32 cellular contexts compared by ENCODE assay signal in the genomic region with DNA sequence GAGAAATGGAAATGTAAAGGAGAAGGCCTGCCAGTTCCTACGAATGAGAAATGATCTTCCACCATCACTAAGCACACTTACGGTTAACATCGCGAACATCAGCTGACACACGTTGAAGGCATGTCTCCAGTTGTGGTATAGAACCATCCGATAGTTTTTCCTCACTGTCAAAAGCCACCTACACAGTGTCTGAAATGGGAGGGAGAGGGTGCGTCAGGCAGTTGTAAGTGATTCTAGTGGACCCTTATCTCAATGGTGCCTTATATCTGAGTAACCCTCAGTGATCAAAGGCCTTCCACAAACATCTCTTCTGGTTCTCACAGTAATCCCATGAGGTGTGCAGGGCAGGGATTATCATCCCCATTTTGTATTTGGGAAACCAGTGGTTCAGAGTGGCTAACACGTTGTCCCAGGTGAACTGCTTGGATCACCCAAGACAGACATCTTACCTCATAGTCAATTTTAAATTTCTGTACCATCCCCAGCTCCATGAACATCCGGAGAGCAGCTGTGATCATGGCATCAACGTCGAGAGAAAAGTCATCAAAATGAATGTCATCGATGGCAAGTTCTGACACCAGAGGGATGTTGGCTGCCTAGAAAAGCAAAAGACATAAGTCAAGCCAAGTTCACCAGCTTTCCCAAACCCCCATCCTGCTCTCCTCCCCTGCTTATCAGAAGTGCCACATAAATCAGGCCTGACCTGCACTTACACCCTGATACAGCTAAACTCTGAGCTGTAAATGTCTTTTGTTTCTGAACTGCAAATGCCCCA.
"Had no signal": no experiment of that assay in that cellular context is flagged by ENCODE, and none has a peak within 500 bp of the region (broad histone marks: within the 10 kb centered on the region; RNA-seq: fewer than 3 reads in every experiment).

No MANE protein-coding gene starts in this region.

- H3K9me3 ChIP-seq: breast epithelium, esophagus muscularis mucosa, left ventricle myocardium inferior, mucosa of descending colon, neutrophil, pancreas, psoas muscle, sigmoid colon, tibial artery, upper lobe of right lung had no signal

- H3K27me3 ChIP-seq: breast epithelium, esophagus muscularis mucosa, neutrophil, sigmoid colon, upper lobe of right lung had no signal

- H3K4me1 ChIP-seq: breast epithelium, foreskin keratinocyte, left ventricle myocardium inferior, pancreas, tibial artery, upper lobe of right lung had no signal

- ATAC-seq: activated CD4-positive, CD25-positive, alpha-beta regulatory T cell treated with anti-CD3 and anti-CD28 coated beads, Interleukin-2, amount 50 U/mL, for 24 hours; foreskin keratinocyte; mucosa of descending colon; natural killer cell treated with Interleukin-12 subunit alpha and Interleukin-12 subunit beta and Interleukin-15 and Interleukin-18, amount 100 ng/mL, for 72 hours; psoas muscle; stimulated activated memory B cell treated with anti-CD40 and anti-IgM and Interleukin-4, amounts not matched to agents 10 μg/mL and 1 μg/mL and 100 μg/mL, for 72 hours; stimulated activated naive CD8-positive, alpha-beta T cell treated with anti-CD3 and anti-CD28 coated beads, Interleukin-15, amount 100 ng/mL, for 72 hours; upper lobe of right lung had no signal

- H3K4me3 ChIP-seq: breast epithelium, esophagus muscularis mucosa, left ventricle myocardium inferior, lung, mucosa of descending colon, pancreas, psoas muscle, sigmoid colon, tibial artery, upper lobe of right lung had no signal

- H3K27ac ChIP-seq: breast epithelium, esophagus muscularis mucosa, foreskin keratinocyte, left ventricle myocardium inferior, neutrophil, pancreas, psoas muscle, sigmoid colon, tibial artery, upper lobe of right lung, VCaP had no signal

- H3K36me3 ChIP-seq: breast epithelium, esophagus muscularis mucosa, left ventricle myocardium inferior, neutrophil, pancreas, sigmoid colon, tibial artery, upper lobe of right lung had no signal

- DNase-seq: activated CD4-positive, alpha-beta T cell treated with anti-CD3 and anti-CD28 coated beads for 48 hours; activated CD4-positive, alpha-beta T cell treated with anti-CD3 and anti-CD28 coated beads, Interleukin-2, amount 50 U/mL, for 48 hours; activated CD8-positive, alpha-beta memory T cell treated with anti-CD3 and anti-CD28 coated beads for 24 hours; activated effector memory CD4-positive, alpha-beta T cell treated with anti-CD3 and anti-CD28 coated beads, Interleukin-2, amount 50 U/mL, for 16 hours; activated naive CD4-positive, alpha-beta T cell treated with anti-CD3 and anti-CD28 coated beads for 36 hours; activated naive CD8-positive, alpha-beta T cell treated with anti-CD3 and anti-CD28 coated beads, Interleukin-2, amount 10 ng/mL, durations not matched to agents 7 days and 5 days; dermis blood vessel endothelial cell; effector CD4-positive, alpha-beta T cell; foreskin keratinocyte; left ventricle myocardium inferior; mesendoderm; mucosa of descending colon; pancreas; psoas muscle; sigmoid colon; small intestine; stimulated activated CD4-positive, alpha-beta T cell treated with anti-CD3 and anti-CD28 coated beads, Interleukin-4, amount 100 ng/mL, for 24 hours; stimulated activated naive CD8-positive, alpha-beta T cell treated with anti-CD3 and anti-CD28 coated beads, Interleukin-15, amount 100 ng/mL, for 72 hours; substantia nigra; T-helper 9 cell; tibial artery; upper lobe of right lung had no signal

- FAIRE-seq: colon, islet of Langerhans, pancreas, small intestine had no signal
